Comparison of ENCODE assay signal across 8 cellular contexts in genomic region chr3:11272913-11273574, GRCh38. TPM values are rescaled to one million over a fixed set of nuclear protein-coding genes. Genes with fewer than 3 reads are reported as not detected.
DNase-seq lines count a peak whose midpoint lies in the region; ATAC-seq, FAIRE-seq and TF ChIP-seq lines count a peak whose summit lies in the region.

No MANE protein-coding gene starts in this region.

- no peaks in the 10 kb centered on the region for H4K20me1 ChIP-seq in IMR-90 (ENCODE audit: insufficient read depth, low read length)
- no peaks in the 10 kb centered on the region for H4K20me1 ChIP-seq in GM12878 (ENCODE audit: control insufficient read depth, insufficient read depth)

- H3K36me3 ChIP-seq in ACC112 (ENCODE audit: insufficient read depth, low read length) (peaks cover 5% of the 10 kb centered on the region; the same call in 1 of the 2 replicates), IMR-90 (ENCODE audit: control insufficient read depth, insufficient read depth, low read length) (0 out of 2 replicates have a peak, but pooled peaks cover 3% of the 10 kb centered on the region), GM12878 (ENCODE audit: control insufficient read depth in 2 of 2, insufficient read depth in 2 of 2, low read length in 1 of 2) (peaks cover 0 to 2% of the 10 kb centered on the region in 2 experiments; a peak in 1 of 4 replicates)

- peak overlapping the region; percentile 31 for H4K91ac ChIP-seq in IMR-90 (ENCODE audit: insufficient read depth, low read depth, low read length)

- peak overlapping the region; percentile 81 for H2BK5ac ChIP-seq in IMR-90 (ENCODE audit: low read depth, low read length, poor library complexity, severe bottlenecking)

- H3K79me2 ChIP-seq in ACC112 (ENCODE audit: control insufficient read depth, insufficient read depth, low read length, unreplicated experiment) (peaks cover 49% of the 10 kb centered on the region), GM12878 (ENCODE audit: control insufficient read depth, insufficient read depth, low read length) (peaks cover 28% of the 10 kb centered on the region)

- dilution Hi-C loops in IMR-90 (cut with HindIII; ENCODE audit: low sequenced_read_pairs, unreplicated experiment) = no loop called here

- peak overlapping the region; percentile 70; the same call in 1 of the 2 replicates for H2BK120ac ChIP-seq in IMR-90 (ENCODE audit: low read depth, low read length)

- TF ChIP-seq CTCF in IMR-90 (conservative IDR thresholded peaks at IDR 0.05; ENCODE audit: low read depth, low read length) (no peak), GM12878 (IDR thresholded peaks at IDR 0.05 in 2 of 3, conservative IDR thresholded peaks at IDR 0.05 in 1 of 3; ENCODE audit: control insufficient read depth in 2 of 3, extremely low read depth in 1 of 3, insufficient read depth in 1 of 3, low read depth in 3 of 3, low read length in 3 of 3) (no peak)

- WGBS in IMR-90 (ENCODE audit: extremely low coverage in 2 of 2, insufficient read length in 1 of 2), 2 experiments = 0% methylated on average over 5 of the region's 9 CpGs; no CpG with 5 or more reads in 1 of the 2 experiments
- under 1% methylated on average over 9 of the region's 9 CpGs for WGBS in GM12878 (ENCODE audit: insufficient coverage, insufficient replicate concordance, low lambda C conversion rate, missing lambda C conversion rate)

- H3K4ac ChIP-seq in IMR-90 (ENCODE audit: low read depth, low read length) = peak overlapping the region; percentile 90; the same call in 1 of the 2 replicates

- no peak overlapping the region for H2BK20ac ChIP-seq in IMR-90 (ENCODE audit: low read depth, low read length)

- H2AK5ac ChIP-seq in IMR-90 (ENCODE audit: low read depth, low read length) = 0 out of 2 replicates have a peak overlapping the region, but pooled peaks have one; percentile 62

- no peak for FAIRE-seq in GM12878 (lab: Jason Lieb, UNC)

- BruUV-seq in IMR-90 (replicated peaks; lab: Mats Ljungman, UMichigan) (no TSS peak), GM12878 (replicated peaks; lab: Mats Ljungman, UMichigan) (no TSS peak)

- DNase-seq in IMR-90 (no peak), GM12878 (ENCODE audit: low read depth, low spot score) (no peak), medulla oblongata (ENCODE audit: extremely low spot score) (peak; percentile 13), DMS114 treated with DMSO at 0.1 percent for 48 hours (lab: John Stamatoyannopoulos, UW; ENCODE audit: unreplicated experiment) (no peak)

- intact Hi-C loops in IMR-90 (cut with micrococcal nuclease) = loop anchor here (1.0 kb wide), 1 partner anchor 62 kb away; no protein-coding TSS in a partner anchor
- intact Hi-C loops in GM12878 (cut with micrococcal nuclease; ENCODE audit: unreplicated experiment) = no loop called here

- in situ Hi-C loops in IMR-90 (cut with MboI; ENCODE audit: low sequenced_read_pairs) = no loop called here
- in situ Hi-C loops in GM12878 (cut with MboI) = no loop called here

- H4K8ac ChIP-seq in IMR-90 (ENCODE audit: low read depth in 2 of 2, low read length in 2 of 2) = peak overlapping the region; percentile 86 to 97

- H3K27ac ChIP-seq in ACC112 (ENCODE audit: low read depth, low read length) = peak overlapping the region; percentile 60; the same call in 1 of the 2 replicates
- H3K27ac ChIP-seq in IMR-90 (ENCODE audit: insufficient read depth, low read length) = peak overlapping the region; percentile 19; the same call in 1 of the 2 replicates
- H3K27ac ChIP-seq in GM12878 (ENCODE audit: control insufficient read depth, insufficient read depth) = peak overlapping the region; percentile 88

- no peak for TF ChIP-seq POLR2A in IMR-90 (IDR thresholded peaks at IDR 0.05; ENCODE audit: low read depth, low read length)
- no peak for TF ChIP-seq POLR2A in GM12878 (IDR thresholded peaks at IDR 0.05; ENCODE audit: low read depth, low read length)

- peak overlapping the region; percentile 12 for H2AK9ac ChIP-seq in IMR-90 (replicated peaks; ENCODE audit: low read depth, low read length, poor library complexity)

- no peak overlapping the region; the same call in 1 of the 2 replicates for H4K5ac ChIP-seq in IMR-90 (ENCODE audit: low read depth, low read length)

- SMC1A ChIA-PET in GM12878 (lab: Charles Lee; ENCODE audit: uncharacterized antibody, unreplicated experiment) = interaction anchor here (0.6 to 3.7 kb wide), 12 partner anchors 10 to 529 kb away, joined by 3 to 73 read pairs (median 4); partner anchors contain the start of gene VGLL4

- H2AFZ ChIP-seq in ACC112 (ENCODE audit: low read length, unreplicated experiment) (peak overlapping the region; percentile 77), IMR-90 (replicated peaks; ENCODE audit: low read length, poor library complexity) (no peak overlapping the region), GM12878 (ENCODE audit: control insufficient read depth, low read depth, low read length) (peak overlapping the region; percentile 78; the same call in 1 of the 2 replicates)

- H3K27me3 ChIP-seq in ACC112 (ENCODE audit: insufficient read depth, low read length) (no peaks in the 10 kb centered on the region), IMR-90 (ENCODE audit: control insufficient read depth, insufficient read depth, low read length) (no peaks in the 10 kb centered on the region), GM12878 (replicated peaks in 1 of 2; ENCODE audit: control insufficient read depth in 2 of 2, insufficient read depth in 2 of 2, low read length in 1 of 2) (no peaks in the 10 kb centered on the region)

- H3K9me1 ChIP-seq in IMR-90 (ENCODE audit: insufficient read depth, low read length) = peaks cover 14% of the 10 kb centered on the region

- TF ChIP-seq RAD21 in IMR-90 (IDR thresholded peaks at IDR 0.05; ENCODE audit: low read length) = no peak
- no peak for TF ChIP-seq RAD21 in GM12878 (IDR thresholded peaks at IDR 0.05; ENCODE audit: insufficient read depth, low read depth, low read length)

- H2BK15ac ChIP-seq in IMR-90 (ENCODE audit: low read depth, low read length) = peak overlapping the region; percentile 70; the same call in 1 of the 3 replicates

- H3K23ac ChIP-seq in IMR-90 (ENCODE audit: low read depth, low read length) = peak overlapping the region; percentile 89; the same call in 1 of the 2 replicates

- H3K9ac ChIP-seq in IMR-90 (ENCODE audit: low read depth, low read length) (peak overlapping the region; percentile 87), GM12878 (ENCODE audit: control insufficient read depth, insufficient read depth, low read length) (peak overlapping the region; percentile 95)

- peaks cover 32 to 50% of the 10 kb centered on the region in 2 experiments for H3K79me1 ChIP-seq in IMR-90 (ENCODE audit: low read depth in 1 of 2, low read length in 2 of 2)

- POLR2A ChIA-PET in IMR-90 (lab: Charles Lee; ENCODE audit: unreplicated experiment) = interaction anchor here (1.4 kb wide), 1 partner anchor 25 kb away, joined by 3 read pairs; no protein-coding TSS in a partner anchor
- POLR2A ChIA-PET in GM12878 (lab: Charles Lee) = interaction anchor here (1.0 to 2.2 kb wide), 5 partner anchors 15 to 371 kb away, joined by 3 to 11 read pairs (median 4); no protein-coding TSS in a partner anchor

- RAD21 ChIA-PET in GM12878 (lab: Charles Lee; ENCODE audit: unreplicated experiment) = interaction anchor here (1.0 to 3.7 kb wide), 5 partner anchors 15 to 345 kb away, joined by 3 to 38 read pairs (median 4); no protein-coding TSS in a partner anchor

- peak overlapping the region; percentile 86; the same call in 1 of the 2 replicates for H3K56ac ChIP-seq in IMR-90 (ENCODE audit: extremely low read depth, insufficient read depth, low read length)

- no peak for ATAC-seq in IMR-90 (ENCODE audit: low read depth)
- peak; percentile 16 for ATAC-seq in GM12878
- ATAC-seq in GM18868 (IDR thresholded peaks at IDR 0.05; ENCODE audit: unreplicated experiment) = no peak
- ATAC-seq in HG02759 (IDR thresholded peaks at IDR 0.05; ENCODE audit: unreplicated experiment) = no peak
- ATAC-seq in HG02610 (IDR thresholded peaks at IDR 0.05; ENCODE audit: unreplicated experiment) = no peak

- H3K18ac ChIP-seq in IMR-90 (ENCODE audit: low read depth, low read length) = no peak overlapping the region

- CTCF ChIA-PET in IMR-90 (lab: Yijun Ruan, JAX) = interaction anchor here (0.6 to 0.9 kb wide), 2 partner anchors 19 to 315 kb away, joined by 3 to 4 read pairs; no protein-coding TSS in a partner anchor
- CTCF ChIA-PET in GM12878 (lab: Yijun Ruan, JAX) = interaction anchor here (1.5 to 3.4 kb wide), 5 partner anchors 15 to 371 kb away, joined by 3 to 32 read pairs (median 6); partner anchors contain the start of gene VGLL4

- peak overlapping the region; percentile 94 for H3K14ac ChIP-seq in IMR-90 (replicated peaks; ENCODE audit: low read depth, low read length)

- H3K4me1 ChIP-seq in ACC112 (ENCODE audit: control insufficient read depth, insufficient read depth, low read length, unreplicated experiment) (peaks cover 20% of the 10 kb centered on the region), IMR-90 (ENCODE audit: control insufficient read depth, insufficient read depth, low read length) (peaks cover 6% of the 10 kb centered on the region), GM12878 (ENCODE audit: control insufficient read depth, insufficient read depth, low read length) (peaks cover 7% of the 10 kb centered on the region)

- H3K9me3 ChIP-seq in IMR-90 (ENCODE audit: control insufficient read depth, insufficient read depth, low read length) = no peaks in the 10 kb centered on the region
- peaks cover 2% of the 10 kb centered on the region; the same call in 1 of the 3 replicates for H3K9me3 ChIP-seq in GM12878 (replicated peaks; ENCODE audit: control insufficient read depth, insufficient read depth, low read length)

- H3K4me3 ChIP-seq in ACC112 (ENCODE audit: low read depth, low read length) (peak overlapping the region; percentile 95), IMR-90 (ENCODE audit: insufficient read depth, low read depth, low read length) (peak overlapping the region; percentile 94), GM12878 (peak overlapping the region; percentile 99)

- no peak for TF ChIP-seq EP300 in GM12878 (IDR thresholded peaks at IDR 0.05; ENCODE audit: borderline replicate concordance in 1 of 2, control insufficient read depth in 1 of 2, low read depth in 2 of 2, low read length in 2 of 2)

- H3K4me2 ChIP-seq in IMR-90 (ENCODE audit: low read depth, low read length) = peak overlapping the region; percentile 83
- H3K4me2 ChIP-seq in GM12878 (ENCODE audit: control insufficient read depth, insufficient read depth) = peak overlapping the region; percentile 93

RNA-seq across cellular contexts. Expression of gene ATG7, which starts 0.8 kb away (rescaled TPM):
- 51.4 and 65.3 TPM in 2 replicates for total RNA-seq in IMR-90 (2012; rRNA removed)
- 15.6 and 17.0 TPM in 2 replicates for polyA plus RNA-seq in IMR-90 (2012; rRNA removed)
- 9.5 and 17.9 TPM in 2 replicates for polyA plus RNA-seq in IMR-90 (2012; cell fraction: cytosol; rRNA removed)
- polyA plus RNA-seq in IMR-90 (2012; cell fraction: nucleus; rRNA removed; ENCODE audit: low replicate concordance) = 21.1 and 54.1 TPM in 2 replicates
- total RNA-seq in GM12878 (2013; cell fraction: nucleolus; rRNA removed) = 291 and 302 TPM in 2 replicates
- total RNA-seq in GM12878 (2014; rRNA removed) = 21.5 and 27.0 TPM in 2 replicates
- 25.4 and 26.0 TPM in 2 replicates for total RNA-seq in GM12878 (2014; rRNA removed; fragmentation: Illumina TruSeq; extraction: Trizol)
- total RNA-seq in GM12878 (2021) = 28.8 and 31.7 TPM in 2 replicates
- polyA plus RNA-seq in GM12878 (2011; ENCODE audit: low read depth) = 11.1 TPM
- 26.7 and 26.8 TPM in 2 replicates for polyA plus RNA-seq in GM12878 (2011; rRNA removed)
- 20.1 and 26.2 TPM in 2 replicates for polyA plus RNA-seq in GM12878 (2011; cell fraction: cytosol; rRNA removed)
- 21.9 and 30.9 TPM in 2 replicates for polyA plus RNA-seq in GM12878 (2011; cell fraction: nucleus; rRNA removed)
- 14.0 and 17.4 TPM in 2 replicates for polyA plus RNA-seq in GM12878 (2012)
- 41.3 and 46.4 TPM in 2 replicates for polyA plus RNA-seq in GM12878 (2014; fragmentation: Illumina TruSeq; extraction: Trizol)
- polyA plus RNA-seq in GM12878 (2014; fragmentation: Nextera tagmentation; extraction: Ambion mirVana) = 10 to 100 TPM; 13.5 to 18.0 TPM
- 12.2 and 17.2 TPM in 2 replicates for polyA plus RNA-seq in GM12878 (2014; rRNA removed)
- polyA plus RNA-seq in GM12878 (2016; fragmentation: Nextera tagmentation; extraction: Ambion mirVana) = 10 to 100 TPM; 38.8 to 49.5 TPM
- polyA minus RNA-seq in GM12878 (2011; rRNA and poly(A)+ RNA removed) = 56.3 and 65.4 TPM in 2 replicates
- polyA minus RNA-seq in GM12878 (2011; cell fraction: cytosol; rRNA and poly(A)+ RNA removed) = 10.0 and 20.6 TPM in 2 replicates
- 51.0 and 63.4 TPM in 2 replicates for polyA minus RNA-seq in GM12878 (2011; cell fraction: nucleus; rRNA and poly(A)+ RNA removed)

Comparison
In these comparisons a context has a peak if more than half of its experiments do, and no peak if none do; other contexts are left out.
1. H3K27ac ChIP-seq: peak in every context shown above with its lines; median percentile 88 in GM12878; 60 in ACC112; 19 in IMR-90.